15 cellular contexts compared by ENCODE assay signal in the genomic region with DNA sequence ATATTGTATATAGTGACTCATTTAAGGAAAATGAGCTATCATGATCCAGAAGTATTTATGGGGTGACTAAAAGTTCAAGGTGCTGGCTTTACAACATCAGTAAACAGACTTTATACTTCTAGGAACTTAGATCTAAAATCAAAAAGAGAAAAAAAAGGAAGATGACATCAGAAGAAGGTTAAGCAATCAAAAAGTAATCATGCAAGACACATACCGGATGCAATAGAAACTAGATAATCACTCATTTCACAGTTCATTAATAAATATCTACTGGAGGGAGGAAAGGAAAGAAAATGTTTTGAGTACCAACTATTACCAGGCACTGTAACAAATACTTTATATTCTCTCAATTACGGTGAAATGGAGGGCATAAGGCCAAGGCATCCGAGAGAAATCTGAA.
A peak's percentile ranks its signal among the peaks of the same experiment; 100 is the strongest.
DNase-seq lines count a peak whose midpoint lies in the region; ATAC-seq, FAIRE-seq and TF ChIP-seq lines count a peak whose summit lies in the region.
"Had no signal": no experiment of that assay in that cellular context is flagged by ENCODE, and none has a peak within 500 bp of the region (broad histone marks: within the 10 kb centered on the region; RNA-seq: fewer than 3 reads in every experiment).

No MANE protein-coding gene starts in this region.

- H3K36me3 Mint-ChIP-seq in Caco-2 (ENCODE audit: insufficient read depth, unreplicated experiment) (no peaks in the 10 kb centered on the region), endodermal cell (ENCODE audit: low read depth) (no peaks in the 10 kb centered on the region)
- H3K36me3 Mint-ChIP-seq: type B pancreatic cell had no signal

- H3K27me3 Mint-ChIP-seq in Caco-2 (ENCODE audit: insufficient read depth, unreplicated experiment) (no peaks in the 10 kb centered on the region), endodermal cell (ENCODE audit: insufficient read depth) (no peaks in the 10 kb centered on the region)
- H3K27me3 Mint-ChIP-seq: type B pancreatic cell had no signal

- H3K4ac ChIP-seq in mesendoderm (ENCODE audit: low read depth, low read length): no peak overlapping the region

- peaks cover 6% of the 10 kb centered on the region for H3K4me1 Mint-ChIP-seq in Caco-2 (ENCODE audit: low read depth, unreplicated experiment)
- peaks cover 7% of the 10 kb centered on the region for H3K4me1 Mint-ChIP-seq in endodermal cell

- no peaks in the 10 kb centered on the region for H3K79me1 ChIP-seq in mesendoderm (ENCODE audit: low read length)

- H3K27ac Mint-ChIP-seq in Caco-2 (ENCODE audit: unreplicated experiment) (peak overlapping the region; percentile 17), endodermal cell (no peak overlapping the region)
- H3K27ac Mint-ChIP-seq: activated B cell treated with CpG ODN at 0.5 μM for 24 hours, type B pancreatic cell had no signal

- H3K4me3 ChIP-seq in Caco-2 (ENCODE audit: low read depth, low read length) (no peak overlapping the region), bronchial epithelial cell (ENCODE audit: low read depth, low read length) (no peak overlapping the region), mesendoderm (ENCODE audit: low read length) (no peak overlapping the region), endodermal cell (ENCODE audit: low read length) (no peak overlapping the region)
- H3K4me3 ChIP-seq: colonic mucosa, heart left ventricle, skin epidermis had no signal

- POLR2A ChIA-PET in Caco-2 (lab: Charles Lee): no interaction called here

- no peak overlapping the region for H3K4me2 ChIP-seq in mesendoderm (ENCODE audit: low read length)

- BruUV-seq in Caco-2 (replicated peaks; lab: Mats Ljungman, UMichigan): no TSS peak

- H3K9ac ChIP-seq in mesendoderm (ENCODE audit: low read length) (no peak overlapping the region), endodermal cell (ENCODE audit: extremely low read depth, low read length, poor library complexity, severe bottlenecking) (no peak overlapping the region)

- H3K4me3 Mint-ChIP-seq in Caco-2 (ENCODE audit: unreplicated experiment) (no peak overlapping the region), endodermal cell (no peak overlapping the region)
- H3K4me3 Mint-ChIP-seq: activated B cell treated with CpG ODN at 0.5 μM for 24 hours, type B pancreatic cell had no signal

- H3K4me1 ChIP-seq in Caco-2: no peaks in the 10 kb centered on the region; the same call in 1 of the 2 replicates
- no peaks in the 10 kb centered on the region for H3K4me1 ChIP-seq in mesendoderm (ENCODE audit: control insufficient read depth, low read depth, low read length)
- H3K4me1 ChIP-seq in endodermal cell (ENCODE audit: control insufficient read depth, insufficient read depth, low read length): peaks cover 12% of the 10 kb centered on the region
- H3K4me1 ChIP-seq: colonic mucosa had no signal

- H2BK120ac ChIP-seq in mesendoderm (ENCODE audit: low read depth, low read length): no peak overlapping the region

- no peaks in the 10 kb centered on the region for H3K9me3 ChIP-seq in Caco-2
- no peaks in the 10 kb centered on the region for H3K9me3 ChIP-seq in endodermal cell (ENCODE audit: control insufficient read depth, low read length)
- H3K9me3 ChIP-seq: colonic mucosa, heart left ventricle had no signal

- DNase-seq in Caco-2: no peak
- DNase-seq in HS-5 (ENCODE audit: low read depth): peak; percentile 31
- peak; percentile 88 for DNase-seq in bronchial epithelial cell (ENCODE audit: low read depth)
- DNase-seq in mesendoderm: no peak
- DNase-seq in endodermal cell: no peak
- no peak for DNase-seq in anterior cingulate cortex (lab: John Stamatoyannopoulos, UW)
- DNase-seq in NCI-H1694 treated with DMSO at 0.1 percent for 48 hours (lab: John Stamatoyannopoulos, UW): no peak
- DNase-seq: activated B cell treated with CpG ODN at 0.5 μM for 24 hours; activated effector memory CD4-positive, alpha-beta T cell treated with anti-CD3 and anti-CD28 coated beads, Interleukin-2, amount 50 U/mL, for 16 hours; Calu3; colonic mucosa; heart left ventricle had no signal

- no peaks in the 10 kb centered on the region for H3K79me2 ChIP-seq in mesendoderm (ENCODE audit: control insufficient read depth, insufficient read depth, low read length)

- no peak overlapping the region for H3K23ac ChIP-seq in mesendoderm (ENCODE audit: low read length)

- no peak overlapping the region for H2BK5ac ChIP-seq in mesendoderm (ENCODE audit: low read length)

- WGBS in mesendoderm (ENCODE audit: extremely low coverage, insufficient coverage, low lambda C conversion rate): no CpG with 5 or more reads among the region's 3 CpGs
- 99% methylated on average over 2 of the region's 3 CpGs; no CpG with 5 or more reads in 1 of the 2 experiments for WGBS in endodermal cell (ENCODE audit: insufficient coverage in 1 of 2, insufficient read length in 1 of 2), 2 experiments

- H3K36me3 ChIP-seq in Caco-2 (ENCODE audit: control insufficient read depth, insufficient read depth, low read length): no peaks in the 10 kb centered on the region
- H3K36me3 ChIP-seq in bronchial epithelial cell (ENCODE audit: control insufficient read depth, insufficient read depth, low read length): no peaks in the 10 kb centered on the region
- no peaks in the 10 kb centered on the region for H3K36me3 ChIP-seq in mesendoderm (ENCODE audit: control insufficient read depth, insufficient read depth, low read length)
- H3K36me3 ChIP-seq in endodermal cell (ENCODE audit: control insufficient read depth, insufficient read depth, low read length): no peaks in the 10 kb centered on the region
- H3K36me3 ChIP-seq: colonic mucosa, heart left ventricle had no signal

- peak overlapping the region; percentile 35 for H3K56ac ChIP-seq in mesendoderm (ENCODE audit: low read length)

- H4K5ac ChIP-seq in mesendoderm (ENCODE audit: low read length): no peak overlapping the region

- H3K18ac ChIP-seq in mesendoderm (ENCODE audit: low read length): no peak overlapping the region

- H2AK5ac ChIP-seq in mesendoderm (ENCODE audit: low read length): no peak overlapping the region

- no peak overlapping the region for H4K8ac ChIP-seq in mesendoderm (ENCODE audit: low read depth, low read length)

- no peak for ATAC-seq in GM19035 (IDR thresholded peaks at IDR 0.05; ENCODE audit: unreplicated experiment)
- ATAC-seq: heart left ventricle had no signal

- H3K27ac ChIP-seq in mesendoderm (ENCODE audit: low read depth, low read length) (no peak overlapping the region), endodermal cell (ENCODE audit: low read depth, low read length) (no peak overlapping the region)
- H3K27ac ChIP-seq: colonic mucosa, heart left ventricle had no signal

- FAIRE-seq in bronchial epithelial cell (lab: Jason Lieb, UNC): no peak

- H3K9me3 Mint-ChIP-seq in Caco-2 (ENCODE audit: unreplicated experiment): no peaks in the 10 kb centered on the region
- H3K9me3 Mint-ChIP-seq in endodermal cell: no peaks in the 10 kb centered on the region
- H3K9me3 Mint-ChIP-seq: activated B cell treated with CpG ODN at 0.5 μM for 24 hours had no signal

- no peaks in the 10 kb centered on the region for H3K27me3 ChIP-seq in Caco-2 (replicated peaks; ENCODE audit: control insufficient read depth, insufficient read depth, low read length)
- no peaks in the 10 kb centered on the region for H3K27me3 ChIP-seq in bronchial epithelial cell (ENCODE audit: control insufficient read depth, insufficient read depth, low read length)
- H3K27me3 ChIP-seq in mesendoderm (ENCODE audit: insufficient read depth, low read length, poor library complexity): no peaks in the 10 kb centered on the region
- no peaks in the 10 kb centered on the region for H3K27me3 ChIP-seq in endodermal cell (ENCODE audit: control insufficient read depth, insufficient read depth, low read length, poor library complexity, severe bottlenecking)
- H3K27me3 ChIP-seq: colonic mucosa, heart left ventricle had no signal

- CTCF ChIA-PET in Caco-2 (lab: Charles Lee): no interaction called here

- no peak overlapping the region for H2BK15ac ChIP-seq in mesendoderm (replicated peaks; ENCODE audit: low read depth)

- intact Hi-C loops in Caco-2 (cut with micrococcal nuclease; ENCODE audit: unreplicated experiment): no loop called here

- TF ChIP-seq CTCF in Caco-2 (IDR thresholded peaks at IDR 0.05; ENCODE audit: insufficient read depth in 1 of 2, low read depth in 1 of 2, low read length in 1 of 2, severe bottlenecking in 1 of 2, unreplicated experiment in 1 of 2) (no peak), bronchial epithelial cell (IDR thresholded peaks at IDR 0.05; ENCODE audit: insufficient read depth, low read length, severe bottlenecking) (no peak), endodermal cell (conservative IDR thresholded peaks at IDR 0.05) (no peak)

Comparison
In these comparisons a context has a peak if more than half of its experiments do, and no peak if none do; other contexts are left out.
1. DNase-seq: peak in HS-5 (single experiment) and bronchial epithelial cell (single experiment); none in Caco-2 (0 of 2), mesendoderm (single experiment), endodermal cell (single experiment), anterior cingulate cortex (0 of 58) and NCI-H1694 treated with DMSO at 0.1 percent for 48 hours (single experiment).